Comparison of ENCODE assay signal across 18 cellular contexts in the genomic region with DNA sequence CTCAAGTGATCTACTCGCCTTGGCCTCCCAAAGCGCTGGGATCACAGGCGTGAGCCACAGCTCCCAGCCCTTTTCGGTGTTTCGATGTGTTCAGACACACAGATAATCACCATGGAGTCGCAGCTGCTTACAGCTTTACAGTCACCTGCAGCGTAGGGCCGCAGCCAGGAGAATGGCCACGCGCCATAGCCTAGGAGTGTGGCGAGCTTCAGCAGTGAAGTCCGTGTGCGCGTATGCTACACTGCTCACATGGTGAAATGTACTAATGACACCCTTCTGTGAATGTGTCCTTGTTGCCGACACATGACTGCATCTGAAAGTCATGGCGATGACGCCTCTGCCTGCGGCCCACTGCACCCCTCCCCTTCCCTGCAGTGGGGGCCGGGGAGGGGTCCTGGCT. TPM values are rescaled to one million over a fixed set of nuclear protein-coding genes. Genes with fewer than 3 reads are reported as not detected.
A peak's percentile ranks its signal among the peaks of the same experiment; 100 is the strongest.
DNase-seq lines count a peak whose midpoint lies in the region; ATAC-seq, FAIRE-seq and TF ChIP-seq lines count a peak whose summit lies in the region.
"Had no signal": no experiment of that assay in that cellular context is flagged by ENCODE, and none has a peak within 500 bp of the region (broad histone marks: within the 10 kb centered on the region; RNA-seq: fewer than 3 reads in every experiment).

No MANE protein-coding gene starts in this region.

- intact Hi-C loops in HepG2 (cut with micrococcal nuclease; ENCODE audit: unreplicated experiment) = no loop called here
- intact Hi-C loops in right lobe of liver (cut with DNase I) = no loop called here
- intact Hi-C loops in Right ventricle myocardium inferior (cut with DNase I) = loop anchor here (2.0 kb wide), 1 partner anchor 31 kb away; the partner anchor contains the start of genes IZUMO4 and MOB3A

- ATAC-seq in HepG2 = no peak
- ATAC-seq in right lobe of liver = no peak
- peak; percentile 89 for ATAC-seq in Right ventricle myocardium inferior
- no peak for ATAC-seq in T-cell (replicated peaks in 1 of 4)
- no peak for ATAC-seq in HG02571 (IDR thresholded peaks at IDR 0.05; ENCODE audit: unreplicated experiment)
- ATAC-seq: GM23338, Panc1 had no signal

- H3K36me3 Mint-ChIP-seq in T-cell (peaks cover 8% of the 10 kb centered on the region), immature natural killer cell (no peaks in the 10 kb centered on the region)

- no peak overlapping the region for H2BK5ac ChIP-seq in mesenchymal stem cell (ENCODE audit: low read depth, low read length, poor library complexity, severe bottlenecking)

- in situ Hi-C loops in HepG2 (cut with HindIII; ENCODE audit: extremely low pct_ligation_motif_present, low pct_unique_long_range_greater_than_20kb) = no loop called here

- H3K36me3 ChIP-seq in HepG2 (replicated peaks in 1 of 2; ENCODE audit: control insufficient read depth in 1 of 2, insufficient read depth in 2 of 2, low read length in 2 of 2) (peaks cover 31 to 61% of the 10 kb centered on the region in 2 experiments; a peak in 4 of 5 replicates), right lobe of liver (peaks cover 0 to 69% (median 23%) of the 10 kb centered on the region in 4 donors), mesenchymal stem cell (ENCODE audit: control insufficient read depth in 1 of 2, insufficient read depth in 2 of 2, low read depth in 1 of 2, low read length in 2 of 2) (peaks cover 84 to 85% of the 10 kb centered on the region in 2 experiments)

- no peaks in the 10 kb centered on the region for H3K79me2 ChIP-seq in HepG2 (ENCODE audit: insufficient read depth, low read length)

- no peak overlapping the region for H2BK15ac ChIP-seq in mesenchymal stem cell (ENCODE audit: low read depth, poor library complexity, severe bottlenecking)

- no peak overlapping the region for H3K23ac ChIP-seq in mesenchymal stem cell (ENCODE audit: low read length in 2 of 2)

- H3K14ac ChIP-seq in mesenchymal stem cell (ENCODE audit: low read length in 2 of 2) = no peak overlapping the region

- H3K27me3 ChIP-seq in HepG2 (ENCODE audit: control insufficient read depth in 1 of 2, insufficient read depth in 2 of 2, low read length in 2 of 2) = no peaks in the 10 kb centered on the region
- no peaks in the 10 kb centered on the region for H3K27me3 ChIP-seq in right lobe of liver
- no peaks in the 10 kb centered on the region for H3K27me3 ChIP-seq in mesenchymal stem cell (ENCODE audit: control insufficient read depth in 1 of 2, insufficient read depth in 1 of 2, low read length in 2 of 2)

- TF ChIP-seq POLR2A in HepG2 (IDR thresholded peaks at IDR 0.05; ENCODE audit: insufficient read depth in 1 of 2, low read depth in 2 of 2, low read length in 2 of 2) (no peak), right lobe of liver (IDR thresholded peaks at IDR 0.05) (no peak)

- no peak overlapping the region for H2BK120ac ChIP-seq in mesenchymal stem cell (ENCODE audit: low read depth, low read length)

- no peaks in the 10 kb centered on the region for H4K20me1 ChIP-seq in HepG2 (ENCODE audit: insufficient read depth, low read length)

- no peak overlapping the region for H3K27ac Mint-ChIP-seq in T-cell
- no peak overlapping the region for H3K27ac Mint-ChIP-seq in immature natural killer cell
- H3K27ac Mint-ChIP-seq: B cell; CD4-positive, alpha-beta memory T cell; GM23338 had no signal

- CTCF ChIA-PET in HepG2 (lab: Yijun Ruan, JAX; ENCODE audit: low intra/inter-chr PET ratio, low total read pairs) (no interaction called here), T-cell (lab: Charles Lee) (no interaction called here)

- no peak for TF ChIP-seq CTCF in HepG2 (CRISPR knock-in tag; IDR thresholded peaks at IDR 0.05)
- TF ChIP-seq CTCF in right lobe of liver (IDR thresholded peaks at IDR 0.05) = no peak

- no peak for FAIRE-seq in HepG2 (lab: Jason Lieb, UNC)

- WGBS in HepG2 (ENCODE audit: low lambda C conversion rate) = 100% methylated on average over 6 of the region's 19 CpGs
- WGBS in right lobe of liver (ENCODE audit: insufficient coverage, low coverage, low lambda C conversion rate, missing lambda C conversion rate) = 71% methylated on average over 4 of the region's 19 CpGs
- 88% methylated on average over 19 of the region's 19 CpGs for WGBS in mesenchymal stem cell

- H3K9ac ChIP-seq in HepG2 (ENCODE audit: insufficient read depth, low read depth, low read length) = no peak overlapping the region
- H3K9ac ChIP-seq in mesenchymal stem cell (ENCODE audit: low read length) = no peak overlapping the region

- POLR2A ChIA-PET in HepG2 (lab: Yijun Ruan, JAX) = no interaction called here
- POLR2A ChIA-PET in T-cell (lab: Charles Lee) = no interaction called here

- H3K4me2 ChIP-seq in HepG2 (ENCODE audit: low read depth, low read length) = no peak overlapping the region
- no peak overlapping the region for H3K4me2 ChIP-seq in mesenchymal stem cell (ENCODE audit: low read length, poor library complexity, severe bottlenecking)
- H3K4me2 ChIP-seq: GM23338 had no signal

- H3K4me1 Mint-ChIP-seq in T-cell (no peaks in the 10 kb centered on the region), immature natural killer cell (no peaks in the 10 kb centered on the region)
- H3K4me1 Mint-ChIP-seq: B cell; CD4-positive, alpha-beta memory T cell; GM23338 had no signal

- TF ChIP-seq EP300 in HepG2 (IDR thresholded peaks at IDR 0.05; ENCODE audit: low read depth in 2 of 2, low read length in 2 of 2) = no peak
- no peak for TF ChIP-seq EP300 in HepG2 (CRISPR knock-in tag; IDR thresholded peaks at IDR 0.05; ENCODE audit: borderline replicate concordance)

- H3K4me1 ChIP-seq in HepG2 (ENCODE audit: insufficient read depth, low read length) (no peaks in the 10 kb centered on the region), right lobe of liver (peaks cover 0 to 3% (median 1%) of the 10 kb centered on the region in 4 donors), mesenchymal stem cell (ENCODE audit: control insufficient read depth, insufficient read depth, low read depth, low read length) (peaks cover 23% of the 10 kb centered on the region)

- no peak overlapping the region for H2AFZ ChIP-seq in HepG2 (ENCODE audit: low read length)
- H2AFZ ChIP-seq in mesenchymal stem cell (ENCODE audit: low read depth, low read length) = no peak overlapping the region
- H2AFZ ChIP-seq: GM23338 had no signal

- H3K4me3 ChIP-seq in HepG2 (replicated peaks in 1 of 3; ENCODE audit: insufficient read depth in 1 of 3, low read depth in 2 of 3, low read length in 3 of 3) (no peak overlapping the region), right lobe of liver (no peak overlapping the region), mesenchymal stem cell (ENCODE audit: insufficient read depth in 1 of 2, low read depth in 1 of 2, low read length in 2 of 2) (no peak overlapping the region)
- H3K4me3 ChIP-seq: GM23338 had no signal

- no peak overlapping the region for H4K8ac ChIP-seq in mesenchymal stem cell (ENCODE audit: low read length)

- H4K91ac ChIP-seq in mesenchymal stem cell (ENCODE audit: low read length) = peak overlapping the region; percentile 67

- H3K27me3 Mint-ChIP-seq in T-cell (no peaks in the 10 kb centered on the region), immature natural killer cell (ENCODE audit: low read depth in 3 of 3) (peaks cover 0 to 1% (median 0%) of the 10 kb centered on the region in 3 donors)
- H3K27me3 Mint-ChIP-seq: B cell; CD4-positive, alpha-beta memory T cell had no signal

- no peak overlapping the region for H2AK5ac ChIP-seq in mesenchymal stem cell (ENCODE audit: low read length, severe bottlenecking)

- H3K18ac ChIP-seq in mesenchymal stem cell (ENCODE audit: low read depth in 1 of 2, low read length in 2 of 2) = no peak overlapping the region

- H3K79me1 ChIP-seq in mesenchymal stem cell (replicated peaks; ENCODE audit: low read length, poor library complexity, severe bottlenecking) = peaks cover 43% of the 10 kb centered on the region

- H3K9me3 ChIP-seq in HepG2 (ENCODE audit: low read length) = no peaks in the 10 kb centered on the region
- no peaks in the 10 kb centered on the region for H3K9me3 ChIP-seq in right lobe of liver
- H3K9me3 ChIP-seq in mesenchymal stem cell (ENCODE audit: control insufficient read depth, low read length) = no peaks in the 10 kb centered on the region

- H3K4me3 Mint-ChIP-seq in T-cell = no peak overlapping the region
- no peak overlapping the region for H3K4me3 Mint-ChIP-seq in immature natural killer cell
- H3K4me3 Mint-ChIP-seq: B cell; CD4-positive, alpha-beta memory T cell; GM23338 had no signal

- no TSS peak for BruUV-seq in HepG2 (replicated peaks; lab: Mats Ljungman, UMichigan)

- no peak for TF ChIP-seq RAD21 in HepG2 (CRISPR knock-in tag; IDR thresholded peaks at IDR 0.05)

- no peak overlapping the region for H2BK12ac ChIP-seq in mesenchymal stem cell (ENCODE audit: low read length in 2 of 2)

- no peaks in the 10 kb centered on the region for H3K9me3 Mint-ChIP-seq in T-cell
- no peaks in the 10 kb centered on the region for H3K9me3 Mint-ChIP-seq in immature natural killer cell
- H3K9me3 Mint-ChIP-seq: CD4-positive, alpha-beta memory T cell; GM23338 had no signal

- H3K27ac ChIP-seq in HepG2 (ENCODE audit: extremely low read length, insufficient read depth, low read length) = no peak overlapping the region
- H3K27ac ChIP-seq in right lobe of liver = no peak overlapping the region
- H3K27ac ChIP-seq in mesenchymal stem cell (ENCODE audit: low read length, poor library complexity, severe bottlenecking) = peak overlapping the region; percentile 28

- DNase-seq in HepG2 (ENCODE audit: low spot score) (no peak), right lobe of liver (no peak), Right ventricle myocardium inferior (ENCODE audit: missing footprints) (peak; percentile 79), mesenchymal stem cell (no peak), T-cell (no peak), ureter (ENCODE audit: low spot score) (no peak), immature natural killer cell (no peak)
- DNase-seq: CD4-positive, alpha-beta memory T cell; MM.1S; NCI-H1105; NCI-H1930; NCI-H510A treated with DMSO at 0.1 percent for 48 hours; SHP77 had no signal

- no peak overlapping the region for H3K4ac ChIP-seq in mesenchymal stem cell (ENCODE audit: low read depth in 1 of 2, low read length in 2 of 2)

RNA-seq across cellular contexts. Expression of gene AP3D1, which starts 23.6 kb away (rescaled TPM):
- 73.5 and 82.6 TPM in 2 replicates for total RNA-seq in HepG2 (2016; rRNA removed; fragmentation: Illumina TruSeq; extraction: Trizol)
- total RNA-seq in HepG2 (2016; cell fraction: cytosol; rRNA removed; fragmentation: Illumina TruSeq; extraction: Trizol; ENCODE audit: low read depth) = 30.1 and 33.5 TPM in 2 replicates
- 55.4 and 84.4 TPM in 2 replicates for total RNA-seq in HepG2 (2016; cell fraction: insoluble cytoplasmic fraction; rRNA removed; fragmentation: Illumina TruSeq; extraction: Trizol)
- 61.4 and 65.9 TPM in 2 replicates for total RNA-seq in HepG2 (2016; cell fraction: membrane; rRNA removed; fragmentation: Illumina TruSeq; extraction: Trizol)
- total RNA-seq in HepG2 (2016; cell fraction: nucleus; rRNA removed; fragmentation: Illumina TruSeq; extraction: Trizol) = 44.7 and 54.3 TPM in 2 replicates
- polyA plus RNA-seq in HepG2 (2011; rRNA removed) = 68.0 and 78.6 TPM in 2 replicates
- polyA plus RNA-seq in HepG2 (2011; cell fraction: cytosol; rRNA removed) = 50.1 and 66.2 TPM in 2 replicates
- 236 and 270 TPM in 2 replicates for polyA plus RNA-seq in HepG2 (2011; cell fraction: nucleus; rRNA removed)
- 61.5 and 82.7 TPM in 2 replicates for polyA plus RNA-seq in HepG2 (2012)
- 11.6 and 13.9 TPM in 2 replicates for polyA plus RNA-seq in HepG2 (2016; cell fraction: cytosol; fragmentation: Illumina TruSeq; extraction: Trizol; ENCODE audit: low read depth)
- 71.2 and 87.4 TPM in 2 replicates for polyA plus RNA-seq in HepG2 (2016; cell fraction: insoluble cytoplasmic fraction; fragmentation: Illumina TruSeq; extraction: Trizol; ENCODE audit: low read depth)
- 38.5 and 41.5 TPM in 2 replicates for polyA plus RNA-seq in HepG2 (2016; cell fraction: membrane; fragmentation: Illumina TruSeq; extraction: Trizol; ENCODE audit: low read depth)
- 139 and 143 TPM in 2 replicates for polyA plus RNA-seq in HepG2 (2016; cell fraction: nucleus; fragmentation: Illumina TruSeq; extraction: Trizol; ENCODE audit: insufficient read depth, low read depth)
- 72.3 and 142 TPM in 2 replicates for polyA minus RNA-seq in HepG2 (2011; rRNA and poly(A)+ RNA removed; ENCODE audit: low replicate concordance)
- polyA minus RNA-seq in HepG2 (2011; cell fraction: cytosol; rRNA and poly(A)+ RNA removed) = 54.0 and 70.6 TPM in 2 replicates
- polyA minus RNA-seq in HepG2 (2011; cell fraction: nucleus; rRNA and poly(A)+ RNA removed) = 44.3 and 51.8 TPM in 2 replicates
- total RNA-seq in right lobe of liver = 10 to 100 TPM; 55.5 to 99.0 (median 65.5) TPM
- 71.8 TPM for total RNA-seq in Right ventricle myocardium inferior
- 99.9 TPM for polyA plus RNA-seq in mesenchymal stem cell (2013, experiment 1 of 2)
- 96.6 TPM for polyA plus RNA-seq in mesenchymal stem cell (2013, experiment 2 of 2)
- 10 to 100 TPM; 78.6 to 91.5 (median 86.7) TPM for total RNA-seq in T-cell
- total RNA-seq in ureter = 148 TPM
- 10 to 100 TPM; 11.7 to 44.5 (median 17.9) TPM for polyA plus RNA-seq in immature natural killer cell

RNA-seq across cellular contexts. Expression of gene IZUMO4, which starts 31.0 kb away (rescaled TPM):
- 0.24 and 0.77 TPM in 2 replicates for total RNA-seq in HepG2 (2016; rRNA removed; fragmentation: Illumina TruSeq; extraction: Trizol)
- 0.79 and 0.91 TPM in 2 replicates for total RNA-seq in HepG2 (2016; cell fraction: cytosol; rRNA removed; fragmentation: Illumina TruSeq; extraction: Trizol; ENCODE audit: low read depth)
- 0.34 and 1.5 TPM in 2 replicates for total RNA-seq in HepG2 (2016; cell fraction: insoluble cytoplasmic fraction; rRNA removed; fragmentation: Illumina TruSeq; extraction: Trizol)
- total RNA-seq in HepG2 (2016; cell fraction: membrane; rRNA removed; fragmentation: Illumina TruSeq; extraction: Trizol) = 0.83 and 1.5 TPM in 2 replicates
- total RNA-seq in HepG2 (2016; cell fraction: nucleus; rRNA removed; fragmentation: Illumina TruSeq; extraction: Trizol) = 1.1 and 2.5 TPM in 2 replicates
- polyA plus RNA-seq in HepG2 (2011; rRNA removed) = 3.9 and 4.1 TPM in 2 replicates
- polyA plus RNA-seq in HepG2 (2011; cell fraction: cytosol; rRNA removed) = 0.55 and 0.75 TPM in 2 replicates
- polyA plus RNA-seq in HepG2 (2011; cell fraction: nucleus; rRNA removed) = 66.6 and 91.0 TPM in 2 replicates
- 1.7 and 4.4 TPM in 2 replicates for polyA plus RNA-seq in HepG2 (2012)
- 0.57 and 1.2 TPM in 2 replicates for polyA plus RNA-seq in HepG2 (2016; cell fraction: cytosol; fragmentation: Illumina TruSeq; extraction: Trizol; ENCODE audit: low read depth)
- polyA plus RNA-seq in HepG2 (2016; cell fraction: insoluble cytoplasmic fraction; fragmentation: Illumina TruSeq; extraction: Trizol; ENCODE audit: low read depth) = 0.45 and 0.53 TPM in 2 replicates
- polyA plus RNA-seq in HepG2 (2016; cell fraction: membrane; fragmentation: Illumina TruSeq; extraction: Trizol; ENCODE audit: low read depth) = 0.94 TPM in 2 replicates
- 4.3 and 6.3 TPM in 2 replicates for polyA plus RNA-seq in HepG2 (2016; cell fraction: nucleus; fragmentation: Illumina TruSeq; extraction: Trizol; ENCODE audit: insufficient read depth, low read depth)
- 0.54 and 2.7 TPM in 2 replicates for polyA minus RNA-seq in HepG2 (2011; rRNA and poly(A)+ RNA removed; ENCODE audit: low replicate concordance)
- polyA minus RNA-seq in HepG2 (2011; cell fraction: cytosol; rRNA and poly(A)+ RNA removed) = not detected in 2 replicates
- polyA minus RNA-seq in HepG2 (2011; cell fraction: nucleus; rRNA and poly(A)+ RNA removed) = 1.9 and 4.2 TPM in 2 replicates
- total RNA-seq in right lobe of liver = 1 to 10 TPM in 5 of 6 experiments, not detected in 1; 1.2 to 6.9 (median 4.2) TPM
- 1.4 TPM for total RNA-seq in Right ventricle myocardium inferior
- 2.2 TPM for polyA plus RNA-seq in mesenchymal stem cell (2013, experiment 1 of 2)
- polyA plus RNA-seq in mesenchymal stem cell (2013, experiment 2 of 2) = 2.1 TPM
- 10 to 100 TPM; 14.0 to 23.5 (median 19.7) TPM for total RNA-seq in T-cell
- 5.9 TPM for total RNA-seq in ureter
- polyA plus RNA-seq in immature natural killer cell = under 1 TPM in 1 of 3 donors, not detected in 2; 0.42 TPM
- total RNA-seq: Daoy had no signal

RNA-seq across cellular contexts. Expression of gene MOB3A, which starts 31.6 kb away (rescaled TPM):
- 3.5 and 4.3 TPM in 2 replicates for total RNA-seq in HepG2 (2016; rRNA removed; fragmentation: Illumina TruSeq; extraction: Trizol)
- 2.2 and 2.7 TPM in 2 replicates for total RNA-seq in HepG2 (2016; cell fraction: cytosol; rRNA removed; fragmentation: Illumina TruSeq; extraction: Trizol; ENCODE audit: low read depth)
- 3.5 and 4.0 TPM in 2 replicates for total RNA-seq in HepG2 (2016; cell fraction: insoluble cytoplasmic fraction; rRNA removed; fragmentation: Illumina TruSeq; extraction: Trizol)
- total RNA-seq in HepG2 (2016; cell fraction: membrane; rRNA removed; fragmentation: Illumina TruSeq; extraction: Trizol) = 2.7 and 3.2 TPM in 2 replicates
- 2.4 and 2.5 TPM in 2 replicates for total RNA-seq in HepG2 (2016; cell fraction: nucleus; rRNA removed; fragmentation: Illumina TruSeq; extraction: Trizol)
- 17.8 and 20.3 TPM in 2 replicates for polyA plus RNA-seq in HepG2 (2011; rRNA removed)
- polyA plus RNA-seq in HepG2 (2011; cell fraction: cytosol; rRNA removed) = 13.9 and 16.9 TPM in 2 replicates
- polyA plus RNA-seq in HepG2 (2011; cell fraction: nucleus; rRNA removed) = 10.8 and 12.6 TPM in 2 replicates
- 6.2 and 6.8 TPM in 2 replicates for polyA plus RNA-seq in HepG2 (2012)
- polyA plus RNA-seq in HepG2 (2016; cell fraction: cytosol; fragmentation: Illumina TruSeq; extraction: Trizol; ENCODE audit: low read depth) = 0.97 and 1.0 TPM in 2 replicates
- polyA plus RNA-seq in HepG2 (2016; cell fraction: insoluble cytoplasmic fraction; fragmentation: Illumina TruSeq; extraction: Trizol; ENCODE audit: low read depth) = 6.2 and 7.9 TPM in 2 replicates
- polyA plus RNA-seq in HepG2 (2016; cell fraction: membrane; fragmentation: Illumina TruSeq; extraction: Trizol; ENCODE audit: low read depth) = 2.8 TPM in 2 replicates
- 6.6 and 6.8 TPM in 2 replicates for polyA plus RNA-seq in HepG2 (2016; cell fraction: nucleus; fragmentation: Illumina TruSeq; extraction: Trizol; ENCODE audit: insufficient read depth, low read depth)
- 23.6 and 71.5 TPM in 2 replicates for polyA minus RNA-seq in HepG2 (2011; rRNA and poly(A)+ RNA removed; ENCODE audit: low replicate concordance)
- polyA minus RNA-seq in HepG2 (2011; cell fraction: cytosol; rRNA and poly(A)+ RNA removed) = 19.3 and 25.0 TPM in 2 replicates
- polyA minus RNA-seq in HepG2 (2011; cell fraction: nucleus; rRNA and poly(A)+ RNA removed) = 5.3 and 6.0 TPM in 2 replicates
- 10 to 100 TPM in 4 of 6 experiments, 1 to 10 TPM in 2; 8.3 to 13.8 (median 10.8) TPM for total RNA-seq in right lobe of liver
- 14.3 TPM for total RNA-seq in Right ventricle myocardium inferior
- polyA plus RNA-seq in mesenchymal stem cell (2013, experiment 1 of 2) = 48.9 TPM
- polyA plus RNA-seq in mesenchymal stem cell (2013, experiment 2 of 2) = 47.9 TPM
- total RNA-seq in T-cell = 100 to 1,000 TPM in 4 of 5 donors, 10 to 100 TPM in 1; 98.6 to 162 (median 142) TPM
- 51.0 TPM for total RNA-seq in ureter
- 100 to 1,000 TPM in 1 of 3 donors, 10 to 100 TPM in 2; 39.4 to 160 (median 42.2) TPM for polyA plus RNA-seq in immature natural killer cell

RNA-seq across cellular contexts. Expression of gene DOT1L, which starts 36.0 kb away (rescaled TPM):
- total RNA-seq in HepG2 (2016; rRNA removed; fragmentation: Illumina TruSeq; extraction: Trizol) (7.5 and 9.7 TPM in 2 replicates), right lobe of liver (10 to 100 TPM; 10.3 to 23.5 (median 14.9) TPM), Right ventricle myocardium inferior (9.7 TPM), T-cell (10 to 100 TPM; 33.4 to 39.3 (median 38.4) TPM), ureter (41.9 TPM)
- 20.6 and 20.7 TPM in 2 replicates for total RNA-seq in HepG2 (2016; cell fraction: cytosol; rRNA removed; fragmentation: Illumina TruSeq; extraction: Trizol; ENCODE audit: low read depth)
- total RNA-seq in HepG2 (2016; cell fraction: insoluble cytoplasmic fraction; rRNA removed; fragmentation: Illumina TruSeq; extraction: Trizol) = 6.4 and 8.2 TPM in 2 replicates
- total RNA-seq in HepG2 (2016; cell fraction: membrane; rRNA removed; fragmentation: Illumina TruSeq; extraction: Trizol) = 12.0 and 15.8 TPM in 2 replicates
- 12.3 and 14.9 TPM in 2 replicates for total RNA-seq in HepG2 (2016; cell fraction: nucleus; rRNA removed; fragmentation: Illumina TruSeq; extraction: Trizol)
- polyA plus RNA-seq in HepG2 (2011; rRNA removed) (14.6 and 17.9 TPM in 2 replicates), immature natural killer cell (1 to 10 TPM in 1 of 3 donors, under 1 TPM in 2; 0.25 to 1.7 (median 0.31) TPM)
- polyA plus RNA-seq in HepG2 (2011; cell fraction: cytosol; rRNA removed) = 6.1 and 9.5 TPM in 2 replicates
- 138 and 210 TPM in 2 replicates for polyA plus RNA-seq in HepG2 (2011; cell fraction: nucleus; rRNA removed)
- polyA plus RNA-seq in HepG2 (2012) = 22.3 and 23.3 TPM in 2 replicates
- polyA plus RNA-seq in HepG2 (2016; cell fraction: cytosol; fragmentation: Illumina TruSeq; extraction: Trizol; ENCODE audit: low read depth) = 2.5 and 3.3 TPM in 2 replicates
- 10.5 and 15.3 TPM in 2 replicates for polyA plus RNA-seq in HepG2 (2016; cell fraction: insoluble cytoplasmic fraction; fragmentation: Illumina TruSeq; extraction: Trizol; ENCODE audit: low read depth)
- polyA plus RNA-seq in HepG2 (2016; cell fraction: membrane; fragmentation: Illumina TruSeq; extraction: Trizol; ENCODE audit: low read depth) = 7.1 TPM in 2 replicates
- polyA plus RNA-seq in HepG2 (2016; cell fraction: nucleus; fragmentation: Illumina TruSeq; extraction: Trizol; ENCODE audit: insufficient read depth, low read depth) = 76.0 and 84.3 TPM in 2 replicates
- 36.8 and 45.6 TPM in 2 replicates for polyA minus RNA-seq in HepG2 (2011; rRNA and poly(A)+ RNA removed; ENCODE audit: low replicate concordance)
- 21.6 and 26.0 TPM in 2 replicates for polyA minus RNA-seq in HepG2 (2011; cell fraction: cytosol; rRNA and poly(A)+ RNA removed)
- polyA minus RNA-seq in HepG2 (2011; cell fraction: nucleus; rRNA and poly(A)+ RNA removed) = 30.1 and 31.9 TPM in 2 replicates
- 8.7 TPM for polyA plus RNA-seq in mesenchymal stem cell (2013, experiment 1 of 2)
- polyA plus RNA-seq in mesenchymal stem cell (2013, experiment 2 of 2) = 8.0 TPM
